15 cellular contexts compared by ENCODE assay signal in the genomic region with DNA sequence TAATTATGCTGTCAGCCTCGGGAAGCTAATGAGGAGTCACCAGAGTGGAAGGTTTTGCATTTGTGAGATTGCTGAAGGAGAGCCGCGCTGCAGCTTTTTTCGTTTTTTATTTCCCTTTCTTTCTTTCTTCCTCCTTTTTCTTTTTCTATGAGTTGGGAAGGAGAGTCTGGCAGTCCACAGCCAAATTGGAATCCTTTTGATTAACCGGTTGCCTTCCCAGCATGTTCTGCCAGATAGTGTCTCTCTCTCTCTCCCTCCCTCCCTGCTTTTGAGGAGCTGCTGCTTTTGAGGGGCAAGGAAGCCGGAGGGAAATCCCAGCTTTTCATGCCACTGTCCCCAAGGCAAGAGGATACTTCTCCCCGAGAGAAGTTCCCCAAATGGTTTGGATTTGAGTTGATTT.
DNase-seq lines count a peak whose midpoint lies in the region; ATAC-seq, FAIRE-seq and TF ChIP-seq lines count a peak whose summit lies in the region.
"Had no signal": no experiment of that assay in that cellular context is flagged by ENCODE, and none has a peak within 500 bp of the region (broad histone marks: within the 10 kb centered on the region; RNA-seq: fewer than 3 reads in every experiment).

No MANE protein-coding gene starts in this region.

- no peaks in the 10 kb centered on the region for H4K20me1 ChIP-seq in OCI-LY3 (ENCODE audit: insufficient read depth, low read length)

- intact Hi-C loops in psoas muscle (cut with DNase I) (loop anchor here (5.0 to 10.0 kb wide), 3 partner anchors 44 to 146 kb away; partner anchors contain the start of gene FZD7 (in 1 of the 2)), spleen (cut with DNase I; ENCODE audit: low total_unique reads) (no loop called here)

- H3K36me3 ChIP-seq in OCI-LY3 (replicated peaks; ENCODE audit: low read depth, low read length) (no peaks in the 10 kb centered on the region), psoas muscle (ENCODE audit: insufficient read depth in 1 of 2, low read depth in 1 of 2) (no peaks in the 10 kb centered on the region), spleen (no peaks in the 10 kb centered on the region)
- H3K36me3 ChIP-seq: Peyer's patch had no signal

- ATAC-seq in psoas muscle = no peak
- ATAC-seq: foreskin keratinocyte had no signal

- no peak overlapping the region for H3K9ac ChIP-seq in OCI-LY3 (ENCODE audit: low read length)
- H3K9ac ChIP-seq: KMS-11 had no signal

- H3K27me3 ChIP-seq in OCI-LY3 (ENCODE audit: low read depth, low read length) (peaks cover 21% of the 10 kb centered on the region), psoas muscle (ENCODE audit: insufficient read depth in 3 of 3, low read length in 2 of 3) (no peaks in the 10 kb centered on the region), spleen (replicated peaks in 1 of 7) (peaks cover 0 to 35% (median 7%) of the 10 kb centered on the region in 7 donors)
- H3K27me3 ChIP-seq: Peyer's patch had no signal

- no peak overlapping the region; the same call in 1 of the 2 replicates for H2AFZ ChIP-seq in OCI-LY3 (ENCODE audit: low read depth, low read length)

- H3K4me1 ChIP-seq in OCI-LY3 (ENCODE audit: low read length) = peaks cover 16% of the 10 kb centered on the region
- peaks cover 28% of the 10 kb centered on the region for H3K4me1 ChIP-seq in psoas muscle
- H3K4me1 ChIP-seq in spleen = peaks cover 0 to 9% (median 0%) of the 10 kb centered on the region in 6 donors
- H3K4me1 ChIP-seq: Peyer's patch had no signal

- DNase-seq in DMS 273 (lab: John Stamatoyannopoulos, UW; ENCODE audit: unreplicated experiment) (peak; percentile 66), fibroblast of villous mesenchyme (ENCODE audit: low read depth) (no peak), psoas muscle (no peak), SHP77 (lab: John Stamatoyannopoulos, UW) (no peak), spleen (no peak), substantia nigra (lab: John Stamatoyannopoulos, UW) (no peak), RCC 7860 (ENCODE audit: low spot score) (no peak)
- DNase-seq: activated T-cell treated with anti-CD3 and anti-CD28 coated beads, Interleukin-2, amount 50 U/mL, for 1 hour; CD8-positive, alpha-beta memory T cell; foreskin keratinocyte; HCEC 1CT; Peyer's patch had no signal

- H3K27ac ChIP-seq in OCI-LY3 (ENCODE audit: low read length) (no peak overlapping the region), psoas muscle (peak overlapping the region; percentile 72), spleen (no peak overlapping the region), substantia nigra (ENCODE audit: low read depth, low read length, poor library complexity, severe bottlenecking) (no peak overlapping the region)
- H3K27ac ChIP-seq: foreskin keratinocyte, KMS-11, Peyer's patch had no signal

- 8 to 21% (median 11%) methylated on average over 7 of the region's 7 CpGs for WGBS in psoas muscle, 3 donors
- WGBS in spleen, 5 donors = 34 to 77% (median 37%) methylated on average over 7 of the region's 7 CpGs

- H3K4me3 ChIP-seq in OCI-LY3 (ENCODE audit: low read length) = peak overlapping the region; percentile 67
- H3K4me3 ChIP-seq in fibroblast of villous mesenchyme (ENCODE audit: low read depth, low read length) = peak overlapping the region; percentile 36
- H3K4me3 ChIP-seq in psoas muscle = peak overlapping the region; percentile 53
- no peak overlapping the region for H3K4me3 ChIP-seq in spleen

- H3K9me3 ChIP-seq in OCI-LY3 (ENCODE audit: insufficient read depth, low read length) (no peaks in the 10 kb centered on the region), psoas muscle (no peaks in the 10 kb centered on the region), spleen (no peaks in the 10 kb centered on the region)
- H3K9me3 ChIP-seq: Peyer's patch had no signal

- TF ChIP-seq CTCF in OCI-LY3 (IDR thresholded peaks at IDR 0.05; ENCODE audit: low read depth, low read length) (no peak), fibroblast of villous mesenchyme (IDR thresholded peaks at IDR 0.05; ENCODE audit: insufficient read depth, low read depth, low read length) (no peak), psoas muscle (IDR thresholded peaks at IDR 0.05) (no peak), spleen (IDR thresholded peaks at IDR 0.05 in 8 of 11, conservative IDR thresholded peaks at IDR 0.05 in 3 of 11) (no peak)

- H3K4me2 ChIP-seq in OCI-LY3 (ENCODE audit: low read length) = peak overlapping the region; percentile 89
- H3K4me2 ChIP-seq: KMS-11 had no signal

- H3K79me2 ChIP-seq in OCI-LY3 (ENCODE audit: low read length) = no peaks in the 10 kb centered on the region

- FAIRE-seq in RCC 7860 (lab: Jason Lieb, UNC) = no peak
- FAIRE-seq: bronchial epithelial cell had no signal

- TF ChIP-seq POLR2A in spleen (IDR thresholded peaks at IDR 0.05) = no peak

Comparison
In these comparisons a context has a peak if more than half of its experiments do, and no peak if none do; other contexts are left out.
1. H3K4me3 ChIP-seq: peak in OCI-LY3 (single experiment), fibroblast of villous mesenchyme (single experiment) and psoas muscle (single experiment); none in spleen (0 of 8).